19 cellular contexts compared by ENCODE assay signal in genomic region chr9:61673247-61673646, GRCh38.
DNase-seq lines count a peak whose midpoint lies in the region; TF ChIP-seq lines count a peak whose summit lies in the region.
"Had no signal": no experiment of that assay in that cellular context is flagged by ENCODE, and none has a peak within 500 bp of the region (broad histone marks: within the 10 kb centered on the region; RNA-seq: fewer than 3 reads in every experiment).

No MANE protein-coding gene starts in this region.

- peaks cover 23% of the 10 kb centered on the region for H3K9me3 Mint-ChIP-seq in activated CD4-positive, alpha-beta T cell treated with anti-CD3 and anti-CD28 coated beads, Interleukin-2, amount 10 ng/mL, durations not matched to agents 7 days and 5 days
- H3K9me3 Mint-ChIP-seq in chondrocyte (ENCODE audit: low read depth) (peaks cover 54% of the 10 kb centered on the region), type B pancreatic cell (peaks cover 5% of the 10 kb centered on the region)

- H3K4me1 Mint-ChIP-seq in activated CD4-positive, alpha-beta T cell treated with anti-CD3 and anti-CD28 coated beads, Interleukin-2, amount 10 ng/mL, durations not matched to agents 7 days and 5 days, result no peaks in the 10 kb centered on the region
- H3K4me1 Mint-ChIP-seq in chondrocyte (ENCODE audit: low read depth) (no peaks in the 10 kb centered on the region), type B pancreatic cell (ENCODE audit: unreplicated experiment) (no peaks in the 10 kb centered on the region)

- no peak overlapping the region for H3K27ac Mint-ChIP-seq in activated CD4-positive, alpha-beta T cell treated with anti-CD3 and anti-CD28 coated beads, Interleukin-2, amount 10 ng/mL, durations not matched to agents 7 days and 5 days
- no peak overlapping the region for H3K27ac Mint-ChIP-seq in chondrocyte (ENCODE audit: unreplicated experiment)
- H3K27ac Mint-ChIP-seq in type B pancreatic cell, result no peak overlapping the region

- peak; percentile 4 for DNase-seq in activated CD4-positive, alpha-beta T cell treated with anti-CD3 and anti-CD28 coated beads for 1 hour
- no peak for DNase-seq in activated CD4-positive, alpha-beta T cell treated with anti-CD3 and anti-CD28 coated beads, Interleukin-2, amount 10 ng/mL, durations not matched to agents 7 days and 5 days
- DNase-seq in chondrocyte (ENCODE audit: low spot score) (peak; percentile 48), mucosa of gallbladder (ENCODE audit: low spot score) (peak; percentile 9), type B pancreatic cell (ENCODE audit: extremely low spot score, unreplicated experiment) (peak; percentile 24), SKM-1 (lab: John Stamatoyannopoulos, UW; ENCODE audit: unreplicated experiment) (no peak), NCI-H2196 treated with DMSO at 0.1 percent for 48 hours (lab: John Stamatoyannopoulos, UW; ENCODE audit: unreplicated experiment) (no peak), DMS153 treated with DMSO at 0.1 percent for 48 hours (lab: John Stamatoyannopoulos, UW; ENCODE audit: unreplicated experiment) (no peak)
- DNase-seq: BE2C, Calu3, DMS153, HCEC 1CT, NCI-H1048, NCI-H1694, NCI-H2029 treated with DMSO at 0.1 percent for 48 hours, NCI-H2227 treated with DMSO at 0.1 percent for 48 hours, NCI-H526 treated with DMSO at 0.1 percent for 48 hours, PC-9, SJCRH30 had no signal

- H3K36me3 Mint-ChIP-seq in activated CD4-positive, alpha-beta T cell treated with anti-CD3 and anti-CD28 coated beads, Interleukin-2, amount 10 ng/mL, durations not matched to agents 7 days and 5 days (ENCODE audit: low read depth), result no peaks in the 10 kb centered on the region
- peaks cover 4% of the 10 kb centered on the region for H3K36me3 Mint-ChIP-seq in chondrocyte (ENCODE audit: low read depth)
- no peaks in the 10 kb centered on the region for H3K36me3 Mint-ChIP-seq in type B pancreatic cell

- POLR2A ChIA-PET in activated CD4-positive, alpha-beta T cell treated with anti-CD3 and anti-CD28 coated beads, Interleukin-2, amount 10 ng/mL, durations not matched to agents 7 days and 5 days (lab: Charles Lee), result no interaction called here

- no peak overlapping the region for H3K4me3 Mint-ChIP-seq in activated CD4-positive, alpha-beta T cell treated with anti-CD3 and anti-CD28 coated beads, Interleukin-2, amount 10 ng/mL, durations not matched to agents 7 days and 5 days
- H3K4me3 Mint-ChIP-seq in chondrocyte (ENCODE audit: unreplicated experiment), result no peak overlapping the region
- H3K4me3 Mint-ChIP-seq in type B pancreatic cell, result no peak overlapping the region

- TF ChIP-seq CTCF in chondrocyte (IDR thresholded peaks at IDR 0.05) (no peak), type B pancreatic cell (conservative IDR thresholded peaks at IDR 0.05) (no peak)

- H3K27me3 Mint-ChIP-seq in activated CD4-positive, alpha-beta T cell treated with anti-CD3 and anti-CD28 coated beads, Interleukin-2, amount 10 ng/mL, durations not matched to agents 7 days and 5 days, result no peaks in the 10 kb centered on the region
- H3K27me3 Mint-ChIP-seq in chondrocyte (ENCODE audit: low read depth), result no peaks in the 10 kb centered on the region
- no peaks in the 10 kb centered on the region for H3K27me3 Mint-ChIP-seq in type B pancreatic cell

- CTCF ChIA-PET in activated CD4-positive, alpha-beta T cell treated with anti-CD3 and anti-CD28 coated beads, Interleukin-2, amount 10 ng/mL, durations not matched to agents 7 days and 5 days (lab: Charles Lee), result no interaction called here

Comparison
In these comparisons a context has a peak if more than half of its experiments do, and no peak if none do; other contexts are left out.
1. DNase-seq: peak in activated CD4-positive, alpha-beta T cell treated with anti-CD3 and anti-CD28 coated beads for 1 hour (single experiment), chondrocyte (single experiment), mucosa of gallbladder (single experiment) and type B pancreatic cell (single experiment); none in activated CD4-positive, alpha-beta T cell treated with anti-CD3 and anti-CD28 coated beads, Interleukin-2, amount 10 ng/mL, durations not matched to agents 7 days and 5 days (single experiment), SKM-1 (single experiment), NCI-H2196 treated with DMSO at 0.1 percent for 48 hours (single experiment) and DMS153 treated with DMSO at 0.1 percent for 48 hours (single experiment).